13 cellular contexts compared by ENCODE assay signal in genomic region chr14:68261092-68261842, GRCh38.
DNase-seq lines count a peak whose midpoint lies in the region; ATAC-seq and TF ChIP-seq lines count a peak whose summit lies in the region.
"Had no signal": no experiment of that assay in that cellular context is flagged by ENCODE, and none has a peak within 500 bp of the region (broad histone marks: within the 10 kb centered on the region; RNA-seq: fewer than 3 reads in every experiment).

No MANE protein-coding gene starts in this region.

- in situ Hi-C loops in mammary epithelial cell (cut with MboI; ENCODE audit: low sequenced_read_pairs in 2 of 2), result no loop called here

- peak overlapping the region; percentile 77 for H3K27ac Mint-ChIP-seq in activated CD4-positive, alpha-beta T cell treated with anti-CD3 and anti-CD28 coated beads, Interleukin-2, amount 10 ng/mL, durations not matched to agents 7 days and 5 days
- peak overlapping the region; percentile 81 to 91 for H3K27ac Mint-ChIP-seq in T-cell
- peak overlapping the region; percentile 92 for H3K27ac Mint-ChIP-seq in stimulated activated naive B cell treated with anti-CD40 and anti-IgM and Interleukin-4, amounts not matched to agents 10 μg/mL and 1 μg/mL and 100 μg/mL, for 72 hours
- H3K27ac Mint-ChIP-seq: activated CD8-positive, alpha-beta memory T cell treated with anti-CD3 and anti-CD28 coated beads, Interleukin-2, amount 10 ng/mL, durations not matched to agents 7 days and 5 days; dendritic cell treated with granulocyte-macrophage colony-stimulating factor and Interleukin-4, amounts not matched to agents 40 ng/mL and 50 ng/mL, for 4 days; T-helper 2 cell treated with Interferon-gamma antibody and Interleukin-4, amounts not matched to agents 5 μg/mL and 100 μg/mL, for 36 hours had no signal

- H3K79me2 ChIP-seq in mammary epithelial cell (ENCODE audit: insufficient read depth, low read length), result no peaks in the 10 kb centered on the region

- no peaks in the 10 kb centered on the region for H3K36me3 Mint-ChIP-seq in activated CD4-positive, alpha-beta T cell treated with anti-CD3 and anti-CD28 coated beads, Interleukin-2, amount 10 ng/mL, durations not matched to agents 7 days and 5 days (ENCODE audit: low read depth)
- H3K36me3 Mint-ChIP-seq in T-cell, result no peaks in the 10 kb centered on the region
- H3K36me3 Mint-ChIP-seq in stimulated activated naive B cell treated with anti-CD40 and anti-IgM and Interleukin-4, amounts not matched to agents 10 μg/mL and 1 μg/mL and 100 μg/mL, for 72 hours, result peaks cover 11 to 24% of the 10 kb centered on the region in 2 donors
- H3K36me3 Mint-ChIP-seq: activated CD8-positive, alpha-beta memory T cell treated with anti-CD3 and anti-CD28 coated beads, Interleukin-2, amount 10 ng/mL, durations not matched to agents 7 days and 5 days had no signal

- no peaks in the 10 kb centered on the region for H3K27me3 ChIP-seq in mammary epithelial cell (ENCODE audit: insufficient read depth, low read length)
- H3K27me3 ChIP-seq: vagina had no signal

- dilution Hi-C loops in mammary epithelial cell (cut with HindIII; ENCODE audit: low sequenced_read_pairs), result loop anchor here (25.0 kb wide), 1 partner anchor 551 kb away; no protein-coding TSS in a partner anchor

- no peak overlapping the region for H2AFZ ChIP-seq in mammary epithelial cell (ENCODE audit: low read depth, low read length)

- H3K9ac ChIP-seq in mammary epithelial cell (ENCODE audit: insufficient read depth, low read length), result no peak overlapping the region

- H3K9me3 ChIP-seq in mammary epithelial cell (replicated peaks; ENCODE audit: insufficient read depth, low read length), result no peaks in the 10 kb centered on the region
- H3K9me3 ChIP-seq: A549, vagina had no signal

- H3K4me1 Mint-ChIP-seq in activated CD4-positive, alpha-beta T cell treated with anti-CD3 and anti-CD28 coated beads, Interleukin-2, amount 10 ng/mL, durations not matched to agents 7 days and 5 days, result peaks cover 40% of the 10 kb centered on the region
- peaks cover 51 to 75% (median 65%) of the 10 kb centered on the region in 3 donors for H3K4me1 Mint-ChIP-seq in T-cell
- H3K4me1 Mint-ChIP-seq in stimulated activated naive B cell treated with anti-CD40 and anti-IgM and Interleukin-4, amounts not matched to agents 10 μg/mL and 1 μg/mL and 100 μg/mL, for 72 hours, result peaks cover 47 to 77% of the 10 kb centered on the region in 2 donors

- no peaks in the 10 kb centered on the region for H3K27me3 Mint-ChIP-seq in activated CD4-positive, alpha-beta T cell treated with anti-CD3 and anti-CD28 coated beads, Interleukin-2, amount 10 ng/mL, durations not matched to agents 7 days and 5 days
- no peaks in the 10 kb centered on the region for H3K27me3 Mint-ChIP-seq in T-cell
- no peaks in the 10 kb centered on the region for H3K27me3 Mint-ChIP-seq in stimulated activated naive B cell treated with anti-CD40 and anti-IgM and Interleukin-4, amounts not matched to agents 10 μg/mL and 1 μg/mL and 100 μg/mL, for 72 hours
- H3K27me3 Mint-ChIP-seq: activated CD8-positive, alpha-beta memory T cell treated with anti-CD3 and anti-CD28 coated beads, Interleukin-2, amount 10 ng/mL, durations not matched to agents 7 days and 5 days; dendritic cell treated with granulocyte-macrophage colony-stimulating factor and Interleukin-4, amounts not matched to agents 40 ng/mL and 50 ng/mL, for 4 days had no signal

- H3K4me2 ChIP-seq in mammary epithelial cell (ENCODE audit: insufficient read depth, low read depth, low read length), result no peak overlapping the region
- H3K4me2 ChIP-seq: A549 had no signal

- H3K36me3 ChIP-seq in mammary epithelial cell (ENCODE audit: insufficient read depth, low read length), result no peaks in the 10 kb centered on the region
- H3K36me3 ChIP-seq: vagina had no signal

- no TSS peak for BruUV-seq in mammary epithelial cell (replicated peaks; lab: Mats Ljungman, UMichigan)

- no peaks in the 10 kb centered on the region for H4K20me1 ChIP-seq in mammary epithelial cell (ENCODE audit: insufficient read depth, low read length)

- TF ChIP-seq CTCF in mammary epithelial cell (conservative IDR thresholded peaks at IDR 0.05 in 1 of 2, IDR thresholded peaks at IDR 0.05 in 1 of 2; ENCODE audit: extremely low read depth in 1 of 2, insufficient read depth in 1 of 2, low read depth in 1 of 2, low read length in 2 of 2), result no peak

- no peaks in the 10 kb centered on the region for H3K9me3 Mint-ChIP-seq in activated CD4-positive, alpha-beta T cell treated with anti-CD3 and anti-CD28 coated beads, Interleukin-2, amount 10 ng/mL, durations not matched to agents 7 days and 5 days
- H3K9me3 Mint-ChIP-seq in T-cell, result no peaks in the 10 kb centered on the region
- H3K9me3 Mint-ChIP-seq in stimulated activated naive B cell treated with anti-CD40 and anti-IgM and Interleukin-4, amounts not matched to agents 10 μg/mL and 1 μg/mL and 100 μg/mL, for 72 hours, result peaks cover 4 to 6% of the 10 kb centered on the region in 2 donors
- H3K9me3 Mint-ChIP-seq: dendritic cell treated with granulocyte-macrophage colony-stimulating factor and Interleukin-4, amounts not matched to agents 40 ng/mL and 50 ng/mL, for 4 days; T-helper 2 cell treated with Interferon-gamma antibody and Interleukin-4, amounts not matched to agents 5 μg/mL and 100 μg/mL, for 36 hours had no signal

- CTCF ChIA-PET in activated CD4-positive, alpha-beta T cell treated with anti-CD3 and anti-CD28 coated beads, Interleukin-2, amount 10 ng/mL, durations not matched to agents 7 days and 5 days (lab: Charles Lee), result interaction anchor here (0.5 to 1.6 kb wide), 3 partner anchors 12 to 556 kb away, joined by 3 to 5 read pairs (median 4); no protein-coding TSS in a partner anchor
- CTCF ChIA-PET in T-cell (lab: Charles Lee), result interaction anchor here in 1 of 2 donors (2.4 kb wide), 1 partner anchor 11 kb away, joined by 13 read pairs; no protein-coding TSS in a partner anchor
- CTCF ChIA-PET in mammary epithelial cell (lab: Charles Lee; ENCODE audit: low non-redundant PET), result no interaction called here

- no peak overlapping the region for H3K27ac ChIP-seq in mammary epithelial cell (ENCODE audit: insufficient read depth, low read depth, low read length)
- H3K27ac ChIP-seq: vagina had no signal

- ATAC-seq in T-cell (replicated peaks in 1 of 4) (peak; percentile 48 to 80 (median 67)), Right ventricle myocardium superior (ENCODE audit: poor library complexity) (no peak)
- peak; percentile 47 to 65 for ATAC-seq in stimulated activated naive B cell treated with anti-CD40 and anti-IgM and Interleukin-4, amounts not matched to agents 10 μg/mL and 1 μg/mL and 100 μg/mL, for 72 hours (replicated peaks)
- ATAC-seq: A549; activated CD8-positive, alpha-beta memory T cell treated with anti-CD3 and anti-CD28 coated beads, Interleukin-2, amount 10 ng/mL, durations not matched to agents 7 days and 5 days had no signal

- POLR2A ChIA-PET in activated CD4-positive, alpha-beta T cell treated with anti-CD3 and anti-CD28 coated beads, Interleukin-2, amount 10 ng/mL, durations not matched to agents 7 days and 5 days (lab: Charles Lee), result no interaction called here
- POLR2A ChIA-PET in T-cell (lab: Charles Lee), result no interaction called here

- DNase-seq in activated CD4-positive, alpha-beta T cell treated with anti-CD3 and anti-CD28 coated beads, Interleukin-2, amount 10 ng/mL, durations not matched to agents 7 days and 5 days, result no peak
- no peak for DNase-seq in activated CD4-positive, alpha-beta T cell treated with anti-CD3 and anti-CD28 coated beads, Interleukin-2, amount 50 U/mL, for 1 hour
- DNase-seq in T-cell (no peak), iPS DF 4.7 (ENCODE audit: extremely low read depth, low spot score) (peak; percentile 78), mammary epithelial cell (no peak), Right ventricle myocardium superior (no peak), NCI-H187 (lab: John Stamatoyannopoulos, UW) (no peak)
- DNase-seq in stimulated activated naive B cell treated with anti-CD40 and anti-IgM and Interleukin-4, amounts not matched to agents 10 μg/mL and 1 μg/mL and 100 μg/mL, for 72 hours, result no peak
- DNase-seq: activated CD8-positive, alpha-beta memory T cell treated with anti-CD3 and anti-CD28 coated beads, Interleukin-2, amount 10 ng/mL, durations not matched to agents 7 days and 5 days had no signal

- intact Hi-C loops in mammary epithelial cell (cut with micrococcal nuclease), result no loop called here
- intact Hi-C loops in Right ventricle myocardium superior (cut with DNase I), result no loop called here

- H3K4me3 Mint-ChIP-seq in activated CD4-positive, alpha-beta T cell treated with anti-CD3 and anti-CD28 coated beads, Interleukin-2, amount 10 ng/mL, durations not matched to agents 7 days and 5 days, result peak overlapping the region; percentile 11
- H3K4me3 Mint-ChIP-seq in T-cell, result peak overlapping the region; percentile 2 to 63 (median 39)
- peak overlapping the region in 1 of 2 donors; percentile 48 for H3K4me3 Mint-ChIP-seq in stimulated activated naive B cell treated with anti-CD40 and anti-IgM and Interleukin-4, amounts not matched to agents 10 μg/mL and 1 μg/mL and 100 μg/mL, for 72 hours
- H3K4me3 Mint-ChIP-seq: activated CD8-positive, alpha-beta memory T cell treated with anti-CD3 and anti-CD28 coated beads, Interleukin-2, amount 10 ng/mL, durations not matched to agents 7 days and 5 days; dendritic cell treated with granulocyte-macrophage colony-stimulating factor and Interleukin-4, amounts not matched to agents 40 ng/mL and 50 ng/mL, for 4 days; T-helper 2 cell treated with Interferon-gamma antibody and Interleukin-4, amounts not matched to agents 5 μg/mL and 100 μg/mL, for 36 hours had no signal

- no peak overlapping the region for H3K4me3 ChIP-seq in mammary epithelial cell (replicated peaks in 1 of 3; ENCODE audit: insufficient read depth in 1 of 3, low read depth in 2 of 3, low read length in 3 of 3)
- H3K4me3 ChIP-seq: A549, vagina had no signal

- H3K4me1 ChIP-seq in mammary epithelial cell (ENCODE audit: insufficient read depth, low read length), result peaks cover 3% of the 10 kb centered on the region
- H3K4me1 ChIP-seq: A549 had no signal

- 90% methylated on average over 10 of the region's 10 CpGs for WGBS in mammary epithelial cell (ENCODE audit: low coverage, missing lambda C conversion rate)
